In genomic region chr2:9734308-9734707, GRCh38 we compare ENCODE assay signal across 27 cellular contexts.
"Had no signal": no experiment of that assay in that cellular context is flagged by ENCODE, and none has a peak within 500 bp of the region (broad histone marks: within the 10 kb centered on the region; RNA-seq: fewer than 3 reads in every experiment).

No MANE protein-coding gene starts in this region.

- FAIRE-seq: small intestine, urothelium cell line had no signal

- H3K9ac ChIP-seq: neural progenitor cell, parathyroid adenoma had no signal

- DNase-seq: occipital lobe; ovary; psoas muscle; right cardiac atrium; right lobe of liver; sigmoid colon; small intestine; stimulated activated CD4-positive, alpha-beta T cell treated with anti-CD3 and anti-CD28 coated beads, Interleukin-15, amount 100 ng/mL, for 24 hours; stimulated activated CD4-positive, alpha-beta T cell treated with anti-CD3 and anti-CD28 coated beads, Interleukin-2, amount 100 ng/mL, for 24 hours; stimulated activated CD4-positive, alpha-beta T cell treated with anti-CD3 and anti-CD28 coated beads, Interleukin-2, amount 100 ng/mL, for 48 hours; stimulated activated CD4-positive, alpha-beta T cell treated with anti-CD3 and anti-CD28 coated beads, Interleukin-4, amount 100 ng/mL, for 24 hours; stimulated activated naive B cell treated with anti-CD40 and anti-IgM and Interleukin-4, amounts not matched to agents 10 μg/mL and 1 μg/mL and 100 μg/mL, for 72 hours; stimulated activated naive CD4-positive, alpha-beta T cell treated with Interleukin-2 at 50 U/mL for 16 hours; stomach; thyroid gland; trophoblast cell; upper lobe of left lung had no signal

- H3K27ac Mint-ChIP-seq: nephron; neural progenitor cell; progenitor cell of endocrine pancreas; stimulated activated naive B cell treated with anti-CD40 and anti-IgM and Interleukin-4, amounts not matched to agents 10 μg/mL and 1 μg/mL and 100 μg/mL, for 72 hours had no signal

- H3K4me2 ChIP-seq: neural progenitor cell had no signal

- H3K27ac ChIP-seq: neural progenitor cell, ovary, parathyroid adenoma, psoas muscle, right lobe of liver, sigmoid colon, stomach, thoracic aorta, thyroid gland, tibial nerve, upper lobe of left lung, vagina had no signal

- H3K36me3 Mint-ChIP-seq: neural progenitor cell; stimulated activated effector memory CD8-positive, alpha-beta T cell treated with anti-CD3 and anti-CD28 coated beads, Interleukin-12 subunit alpha, Interleukin-12 subunit beta, amount 100 ng/mL, for 72 hours had no signal

- H3K27me3 Mint-ChIP-seq: stimulated activated naive B cell treated with anti-CD40 and anti-IgM and Interleukin-4, amounts not matched to agents 10 μg/mL and 1 μg/mL and 100 μg/mL, for 72 hours; stimulated activated naive CD8-positive, alpha-beta T cell treated with anti-CD3 and anti-CD28 coated beads, Interleukin-15, Interleukin-2, amounts not matched to agents 100 ng/mL and 50 ng/mL, for 24 hours had no signal

- H3K4me3 Mint-ChIP-seq: nephron; neural progenitor cell; stimulated activated effector memory CD8-positive, alpha-beta T cell treated with anti-CD3 and anti-CD28 coated beads, Interleukin-12 subunit alpha, Interleukin-12 subunit beta, amount 100 ng/mL, for 72 hours; stimulated activated naive B cell treated with anti-CD40 and anti-IgM and Interleukin-4, amounts not matched to agents 10 μg/mL and 1 μg/mL and 100 μg/mL, for 72 hours; stimulated activated naive CD8-positive, alpha-beta T cell treated with anti-CD3 and anti-CD28 coated beads, Interleukin-15, Interleukin-2, amounts not matched to agents 100 ng/mL and 50 ng/mL, for 24 hours had no signal

- H3K27me3 ChIP-seq: neural progenitor cell, ovary, right lobe of liver, sigmoid colon, stomach, thyroid gland, tibial nerve, upper lobe of left lung, vagina had no signal

- H3K4me1 ChIP-seq: neural progenitor cell, parathyroid adenoma, right lobe of liver had no signal

- H3K9me3 ChIP-seq: ovary, right lobe of liver, thyroid gland, vagina had no signal

- H3K79me2 ChIP-seq: parathyroid adenoma had no signal

- H2AFZ ChIP-seq: neural progenitor cell, parathyroid adenoma had no signal
